ENCODE assay signal across 1 cellular context in the genomic region with DNA sequence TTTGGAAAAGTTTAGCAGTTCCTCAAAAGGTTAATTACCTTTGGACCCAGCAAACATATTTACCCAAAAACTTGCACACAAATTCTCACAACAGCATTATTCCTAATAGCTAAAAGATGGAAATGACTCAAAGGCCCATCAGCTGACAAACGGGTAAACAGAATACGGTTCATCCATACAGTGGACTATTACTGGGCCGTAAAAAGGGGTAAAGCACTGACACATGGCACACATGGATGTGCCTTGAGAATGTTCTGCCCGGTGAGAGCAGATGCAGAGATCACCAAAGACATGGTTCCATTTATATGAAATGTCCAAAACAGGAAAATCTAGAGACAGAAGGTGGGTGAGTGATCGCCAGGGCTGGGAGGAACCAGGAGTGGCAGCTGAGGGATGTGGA.
TF ChIP-seq lines count a peak whose summit lies in the region.

No MANE protein-coding gene starts in this region.

TF ChIP-seq in GM23338, 12 proteins besides CTCF, POLR2A, EP300 and RAD21 (continued from another document):
- TF ChIP-seq, protein P1, sequence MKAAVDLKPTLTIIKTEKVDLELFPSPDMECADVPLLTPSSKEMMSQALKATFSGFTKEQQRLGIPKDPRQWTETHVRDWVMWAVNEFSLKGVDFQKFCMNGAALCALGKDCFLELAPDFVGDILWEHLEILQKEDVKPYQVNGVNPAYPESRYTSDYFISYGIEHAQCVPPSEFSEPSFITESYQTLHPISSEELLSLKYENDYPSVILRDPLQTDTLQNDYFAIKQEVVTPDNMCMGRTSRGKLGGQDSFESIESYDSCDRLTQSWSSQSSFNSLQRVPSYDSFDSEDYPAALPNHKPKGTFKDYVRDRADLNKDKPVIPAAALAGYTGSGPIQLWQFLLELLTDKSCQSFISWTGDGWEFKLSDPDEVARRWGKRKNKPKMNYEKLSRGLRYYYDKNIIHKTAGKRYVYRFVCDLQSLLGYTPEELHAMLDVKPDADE (IDR thresholded peaks at IDR 0.05), result no peak
- TF ChIP-seq, protein P2, sequence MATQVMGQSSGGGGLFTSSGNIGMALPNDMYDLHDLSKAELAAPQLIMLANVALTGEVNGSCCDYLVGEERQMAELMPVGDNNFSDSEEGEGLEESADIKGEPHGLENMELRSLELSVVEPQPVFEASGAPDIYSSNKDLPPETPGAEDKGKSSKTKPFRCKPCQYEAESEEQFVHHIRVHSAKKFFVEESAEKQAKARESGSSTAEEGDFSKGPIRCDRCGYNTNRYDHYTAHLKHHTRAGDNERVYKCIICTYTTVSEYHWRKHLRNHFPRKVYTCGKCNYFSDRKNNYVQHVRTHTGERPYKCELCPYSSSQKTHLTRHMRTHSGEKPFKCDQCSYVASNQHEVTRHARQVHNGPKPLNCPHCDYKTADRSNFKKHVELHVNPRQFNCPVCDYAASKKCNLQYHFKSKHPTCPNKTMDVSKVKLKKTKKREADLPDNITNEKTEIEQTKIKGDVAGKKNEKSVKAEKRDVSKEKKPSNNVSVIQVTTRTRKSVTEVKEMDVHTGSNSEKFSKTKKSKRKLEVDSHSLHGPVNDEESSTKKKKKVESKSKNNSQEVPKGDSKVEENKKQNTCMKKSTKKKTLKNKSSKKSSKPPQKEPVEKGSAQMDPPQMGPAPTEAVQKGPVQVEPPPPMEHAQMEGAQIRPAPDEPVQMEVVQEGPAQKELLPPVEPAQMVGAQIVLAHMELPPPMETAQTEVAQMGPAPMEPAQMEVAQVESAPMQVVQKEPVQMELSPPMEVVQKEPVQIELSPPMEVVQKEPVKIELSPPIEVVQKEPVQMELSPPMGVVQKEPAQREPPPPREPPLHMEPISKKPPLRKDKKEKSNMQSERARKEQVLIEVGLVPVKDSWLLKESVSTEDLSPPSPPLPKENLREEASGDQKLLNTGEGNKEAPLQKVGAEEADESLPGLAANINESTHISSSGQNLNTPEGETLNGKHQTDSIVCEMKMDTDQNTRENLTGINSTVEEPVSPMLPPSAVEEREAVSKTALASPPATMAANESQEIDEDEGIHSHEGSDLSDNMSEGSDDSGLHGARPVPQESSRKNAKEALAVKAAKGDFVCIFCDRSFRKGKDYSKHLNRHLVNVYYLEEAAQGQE (IDR thresholded peaks at IDR 0.05; ENCODE audit: unreplicated experiment), result no peak
- TF ChIP-seq POLR2AphosphoS5 (IDR thresholded peaks at IDR 0.05; ENCODE audit: low read depth) (no peak), NANOG (IDR thresholded peaks at IDR 0.05; ENCODE audit: borderline replicate concordance) (no peak), ZNF331 (CRISPR knock-in tag; IDR thresholded peaks at IDR 0.05; ENCODE audit: low read depth) (no peak)
